In genomic region chr10:130014734-130015695, GRCh38 we compare ENCODE assay signal across 29 cellular contexts. TPM values are rescaled to one million over a fixed set of nuclear protein-coding genes. Genes with fewer than 3 reads are reported as not detected.
"Had no signal": no experiment of that assay in that cellular context is flagged by ENCODE, and none has a peak within 500 bp of the region (broad histone marks: within the 10 kb centered on the region; RNA-seq: fewer than 3 reads in every experiment).

No MANE protein-coding gene starts in this region.

- H3K9me3 ChIP-seq: left lung, neutrophil, sigmoid colon, upper lobe of left lung had no signal

- H3K36me3 Mint-ChIP-seq: brain; immature natural killer cell; mesothelial cell of epicardium; naive thymus-derived CD8-positive, alpha-beta T cell; T-cell had no signal

- H3K79me2 ChIP-seq: parathyroid adenoma had no signal

- H3K9me3 Mint-ChIP-seq: activated naive CD8-positive, alpha-beta T cell treated with anti-CD3 and anti-CD28 coated beads, Interleukin-2, amount 50 U/mL, for 24 hours; activated T-helper 1 cell treated with anti-CD3 and anti-CD28 coated beads, Interleukin-12 subunit alpha, Interleukin-12 subunit beta, Interleukin-2, Interleukin-4 antibody, amounts not matched to agents 30 ng/mL and 10 ng/mL and 1 ng/mL, durations not matched to agents 14 hours and 24 hours and 36 hours; dendritic cell treated with granulocyte-macrophage colony-stimulating factor and Interleukin-4, amounts not matched to agents 40 ng/mL and 50 ng/mL, for 4 days; immature natural killer cell; mesothelial cell of epicardium; naive thymus-derived CD8-positive, alpha-beta T cell; T-cell had no signal

- H3K4me1 ChIP-seq: left lung, parathyroid adenoma had no signal

- H3K4me1 Mint-ChIP-seq: activated naive CD8-positive, alpha-beta T cell treated with anti-CD3 and anti-CD28 coated beads, Interleukin-2, amount 50 U/mL, for 24 hours; immature natural killer cell; mesothelial cell of epicardium had no signal

- H2AFZ ChIP-seq: parathyroid adenoma had no signal

- H3K4me3 Mint-ChIP-seq: activated naive CD8-positive, alpha-beta T cell treated with anti-CD3 and anti-CD28 coated beads, Interleukin-2, amount 50 U/mL, for 24 hours; activated T-helper 1 cell treated with anti-CD3 and anti-CD28 coated beads, Interleukin-12 subunit alpha, Interleukin-12 subunit beta, Interleukin-2, Interleukin-4 antibody, amounts not matched to agents 30 ng/mL and 10 ng/mL and 1 ng/mL, durations not matched to agents 14 hours and 24 hours and 36 hours; dendritic cell treated with granulocyte-macrophage colony-stimulating factor and Interleukin-4, amounts not matched to agents 40 ng/mL and 50 ng/mL, for 4 days; immature natural killer cell; mesothelial cell of epicardium; naive thymus-derived CD8-positive, alpha-beta T cell; T-cell had no signal

- DNase-seq: activated CD4-positive, alpha-beta T cell treated with anti-CD3 and anti-CD28 coated beads for 4 hours; activated CD4-positive, alpha-beta T cell treated with anti-CD3 and anti-CD28 coated beads, Interleukin-2, amount 50 U/mL, for 48 hours; activated CD4-positive, CD25-positive, alpha-beta regulatory T cell; activated gamma-delta T cell; activated naive CD4-positive, alpha-beta T cell treated with anti-CD3 and anti-CD28 coated beads, Interleukin-2, amount 50 U/mL, for 16 hours; activated naive CD8-positive, alpha-beta T cell treated with anti-CD3 and anti-CD28 coated beads, Interleukin-2, amount 50 U/mL, for 24 hours; anterior cingulate cortex; effector CD8-positive, alpha-beta T cell; erythroblast; foreskin melanocyte; immature natural killer cell; naive thymus-derived CD8-positive, alpha-beta T cell; sigmoid colon; stimulated activated CD4-positive, alpha-beta T cell treated with anti-CD3 and anti-CD28 coated beads, Interleukin-2, amount 100 ng/mL, for 48 hours; stimulated activated naive CD4-positive, alpha-beta T cell; T-cell; T1000 had no signal

- H3K27me3 Mint-ChIP-seq: dendritic cell treated with granulocyte-macrophage colony-stimulating factor and Interleukin-4, amounts not matched to agents 40 ng/mL and 50 ng/mL, for 4 days had no signal

- H3K27ac Mint-ChIP-seq: activated naive CD8-positive, alpha-beta T cell treated with anti-CD3 and anti-CD28 coated beads, Interleukin-2, amount 50 U/mL, for 24 hours; activated T-helper 1 cell treated with anti-CD3 and anti-CD28 coated beads, Interleukin-12 subunit alpha, Interleukin-12 subunit beta, Interleukin-2, Interleukin-4 antibody, amounts not matched to agents 30 ng/mL and 10 ng/mL and 1 ng/mL, durations not matched to agents 14 hours and 24 hours and 36 hours; dendritic cell treated with granulocyte-macrophage colony-stimulating factor and Interleukin-4, amounts not matched to agents 40 ng/mL and 50 ng/mL, for 4 days; immature natural killer cell; mesothelial cell of epicardium; naive thymus-derived CD8-positive, alpha-beta T cell; T-cell had no signal

- ATAC-seq: activated naive CD8-positive, alpha-beta T cell treated with anti-CD3 and anti-CD28 coated beads, Interleukin-2, amount 50 U/mL, for 24 hours; left lung; naive thymus-derived CD8-positive, alpha-beta T cell; SK-N-SH treated with all-trans-retinoic acid at 6 μM for 48 hours; T-cell had no signal

- H3K27me3 ChIP-seq: neutrophil, upper lobe of left lung had no signal

- H3K27ac ChIP-seq: left lung, neutrophil, parathyroid adenoma, sigmoid colon, upper lobe of left lung had no signal

- H3K36me3 ChIP-seq: left lung, neutrophil, sigmoid colon, upper lobe of left lung had no signal

- H3K4me3 ChIP-seq: left lung, lung, sigmoid colon, upper lobe of left lung had no signal

RNA-seq across cellular contexts. Expression of gene EBF3, which starts 50.9 kb away (rescaled TPM):
- total RNA-seq: activated T-helper 1 cell treated with anti-CD3 and anti-CD28 coated beads, Interleukin-12 subunit alpha, Interleukin-12 subunit beta, Interleukin-2, Interleukin-4 antibody, amounts not matched to agents 30 ng/mL and 10 ng/mL and 1 ng/mL, durations not matched to agents 14 hours and 24 hours and 36 hours; chondrocyte; kidney epithelial cell; naive thymus-derived CD8-positive, alpha-beta T cell; T-cell had no signal
- polyA plus RNA-seq: immature natural killer cell; naive thymus-derived CD8-positive, alpha-beta T cell had no signal
